ENCODE assay signal across 7 cellular contexts in genomic region chr17:58329808-58330543, GRCh38. TPM values are rescaled to one million over a fixed set of nuclear protein-coding genes. Genes with fewer than 3 reads are reported as not detected.
A peak's percentile ranks its signal among the peaks of the same experiment; 100 is the strongest.
DNase-seq lines count a peak whose midpoint lies in the region; ATAC-seq and TF ChIP-seq lines count a peak whose summit lies in the region.

No MANE protein-coding gene starts in this region.

- H3K36me3 Mint-ChIP-seq in activated CD8-positive, alpha-beta memory T cell treated with anti-CD3 and anti-CD28 coated beads, Interleukin-2, amount 10 ng/mL, durations not matched to agents 7 days and 5 days: peaks cover 46% of the 10 kb centered on the region

- no peaks in the 10 kb centered on the region for H3K9me3 Mint-ChIP-seq in activated CD8-positive, alpha-beta memory T cell treated with anti-CD3 and anti-CD28 coated beads, Interleukin-2, amount 10 ng/mL, durations not matched to agents 7 days and 5 days (ENCODE audit: low read depth)

- peak overlapping the region; percentile 99 for H3K27ac Mint-ChIP-seq in activated CD8-positive, alpha-beta memory T cell treated with anti-CD3 and anti-CD28 coated beads, Interleukin-2, amount 10 ng/mL, durations not matched to agents 7 days and 5 days

- H3K79me2 ChIP-seq in smooth muscle cell (ENCODE audit: low read depth): no peaks in the 10 kb centered on the region

- H3K27me3 ChIP-seq in neutrophil: peaks cover 7% of the 10 kb centered on the region
- H3K27me3 ChIP-seq in gastrocnemius medialis: peaks cover 3 to 17% (median 7%) of the 10 kb centered on the region in 3 donors
- no peaks in the 10 kb centered on the region for H3K27me3 ChIP-seq in smooth muscle cell (ENCODE audit: low read depth)

- H3K4me1 Mint-ChIP-seq in activated CD8-positive, alpha-beta memory T cell treated with anti-CD3 and anti-CD28 coated beads, Interleukin-2, amount 10 ng/mL, durations not matched to agents 7 days and 5 days: peaks cover 37% of the 10 kb centered on the region

- TF ChIP-seq POLR2A in gastrocnemius medialis (IDR thresholded peaks at IDR 0.05): no peak

- H3F3A ChIP-seq in smooth muscle cell (ENCODE audit: low read depth): no peaks in the 10 kb centered on the region

- ATAC-seq in GM21390 (IDR thresholded peaks at IDR 0.05; ENCODE audit: unreplicated experiment) (peak; percentile 24), HG03520 (IDR thresholded peaks at IDR 0.05; ENCODE audit: unreplicated experiment) (peak; percentile 6), gastrocnemius medialis (no peak)
- ATAC-seq in activated CD8-positive, alpha-beta memory T cell treated with anti-CD3 and anti-CD28 coated beads, Interleukin-2, amount 10 ng/mL, durations not matched to agents 7 days and 5 days: peak; percentile 3

- H3K27ac ChIP-seq in neutrophil (peak overlapping the region; percentile 100), gastrocnemius medialis (no peak overlapping the region), smooth muscle cell (ENCODE audit: low read depth) (no peak overlapping the region)

- no peak overlapping the region for H2AFZ ChIP-seq in smooth muscle cell (ENCODE audit: low read depth)

- TF ChIP-seq CTCF in neutrophil (IDR thresholded peaks at IDR 0.05) (no peak), gastrocnemius medialis (IDR thresholded peaks at IDR 0.05 in 4 of 5, conservative IDR thresholded peaks at IDR 0.05 in 1 of 5) (no peak), smooth muscle cell (IDR thresholded peaks at IDR 0.05; ENCODE audit: borderline replicate concordance, insufficient read depth, poor library complexity, severe bottlenecking) (no peak)

- no peak overlapping the region for H3K4me2 ChIP-seq in smooth muscle cell

- in situ Hi-C loops in gastrocnemius medialis (cut with MboI; ENCODE audit: low sequenced_read_pairs in 4 of 4): no loop called here

- WGBS in smooth muscle cell (ENCODE audit: low lambda C conversion rate): 90% methylated on average over 4 of the region's 4 CpGs

- H3K4me1 ChIP-seq in neutrophil (ENCODE audit: control insufficient read depth in 1 of 2, insufficient read depth in 1 of 2, low read depth in 1 of 2, low read length in 1 of 2): peaks cover 81 to 84% of the 10 kb centered on the region in 2 experiments
- peaks cover 0 to 1% of the 10 kb centered on the region in 2 donors for H3K4me1 ChIP-seq in gastrocnemius medialis
- peaks cover 18% of the 10 kb centered on the region for H3K4me1 ChIP-seq in smooth muscle cell (ENCODE audit: low read depth)

- H3K27me3 Mint-ChIP-seq in activated CD8-positive, alpha-beta memory T cell treated with anti-CD3 and anti-CD28 coated beads, Interleukin-2, amount 10 ng/mL, durations not matched to agents 7 days and 5 days: peaks cover 3% of the 10 kb centered on the region

- intact Hi-C loops in gastrocnemius medialis (cut with DNase I; ENCODE audit: low total_unique reads): no loop called here

- H3K9ac ChIP-seq in smooth muscle cell (ENCODE audit: low read depth): no peak overlapping the region

- CTCF ChIA-PET in activated CD8-positive, alpha-beta memory T cell treated with anti-CD3 and anti-CD28 coated beads, Interleukin-2, amount 10 ng/mL, durations not matched to agents 7 days and 5 days (lab: Charles Lee): interaction anchor here (7.2 kb wide), 1 partner anchor 13 kb away, joined by 112 read pairs; no protein-coding TSS in a partner anchor

- no peaks in the 10 kb centered on the region for H3K9me3 ChIP-seq in neutrophil
- H3K9me3 ChIP-seq in gastrocnemius medialis: no peaks in the 10 kb centered on the region
- no peaks in the 10 kb centered on the region for H3K9me3 ChIP-seq in smooth muscle cell (replicated peaks; ENCODE audit: low read depth)

- peak overlapping the region; percentile 86 to 95 for H3K4me3 ChIP-seq in neutrophil (ENCODE audit: low read depth in 1 of 2, low read length in 1 of 2)
- peak overlapping the region in 1 of 4 donors; percentile 43 for H3K4me3 ChIP-seq in gastrocnemius medialis
- no peak overlapping the region for H3K4me3 ChIP-seq in smooth muscle cell

- H4K20me1 ChIP-seq in smooth muscle cell (ENCODE audit: low read depth): no peaks in the 10 kb centered on the region

- peak; percentile 81 for DNase-seq in activated CD8-positive, alpha-beta memory T cell treated with anti-CD3 and anti-CD28 coated beads, Interleukin-2, amount 10 ng/mL, durations not matched to agents 7 days and 5 days
- DNase-seq in gastrocnemius medialis (no peak), smooth muscle cell (lab: John Stamatoyannopoulos, UW; ENCODE audit: unreplicated experiment) (no peak), AG08395 (ENCODE audit: low spot score) (no peak)

- peak overlapping the region; percentile 83 for H3K4me3 Mint-ChIP-seq in activated CD8-positive, alpha-beta memory T cell treated with anti-CD3 and anti-CD28 coated beads, Interleukin-2, amount 10 ng/mL, durations not matched to agents 7 days and 5 days

- peaks cover 20% of the 10 kb centered on the region for H3K36me3 ChIP-seq in neutrophil
- H3K36me3 ChIP-seq in gastrocnemius medialis: no peaks in the 10 kb centered on the region
- no peaks in the 10 kb centered on the region for H3K36me3 ChIP-seq in smooth muscle cell (ENCODE audit: low read depth)

RNA-seq across cellular contexts. Expression of gene TSPOAP1, which starts 1.4 kb away (rescaled TPM):
- 10 to 100 TPM; 25.6 to 66.3 TPM for total RNA-seq in activated CD8-positive, alpha-beta memory T cell treated with anti-CD3 and anti-CD28 coated beads, Interleukin-2, amount 10 ng/mL, durations not matched to agents 7 days and 5 days
- 1 to 10 TPM in 2 of 4 donors, under 1 TPM in 2; 0.72 to 1.6 (median 1.0) TPM for total RNA-seq in gastrocnemius medialis
- total RNA-seq in smooth muscle cell: 4.3 and 7.0 TPM in 2 replicates
- 11.7 and 18.3 TPM in 2 replicates for polyA plus RNA-seq in smooth muscle cell

RNA-seq across cellular contexts. Expression of gene SUPT4H1, which starts 22.0 kb away (rescaled TPM):
- 100 to 1,000 TPM in 1 of 2 experiments, 10 to 100 TPM in 1; 63.3 to 127 TPM for total RNA-seq in activated CD8-positive, alpha-beta memory T cell treated with anti-CD3 and anti-CD28 coated beads, Interleukin-2, amount 10 ng/mL, durations not matched to agents 7 days and 5 days
- total RNA-seq in gastrocnemius medialis (10 to 100 TPM; 39.6 to 49.0 (median 41.1) TPM), smooth muscle cell (58.5 and 66.1 TPM in 2 replicates)
- polyA plus RNA-seq in smooth muscle cell: 92.4 and 107 TPM in 2 replicates

RNA-seq across cellular contexts. Expression of gene MPO, which starts 49.2 kb away (rescaled TPM):
- total RNA-seq in activated CD8-positive, alpha-beta memory T cell treated with anti-CD3 and anti-CD28 coated beads, Interleukin-2, amount 10 ng/mL, durations not matched to agents 7 days and 5 days: under 1 TPM in 1 of 2 experiments, not detected in 1; 0.09 TPM
- under 1 TPM in 3 of 4 donors, not detected in 1; 0.18 to 0.32 (median 0.31) TPM for total RNA-seq in gastrocnemius medialis
- total RNA-seq in smooth muscle cell: not detected in 2 replicates
- 0.09 TPM in 1 of 2 replicates, not detected in the other for polyA plus RNA-seq in smooth muscle cell

Comparison
In these comparisons a context has a peak if more than half of its experiments do, and no peak if none do; other contexts are left out.
1. ATAC-seq: peak in GM21390 (single experiment), HG03520 (single experiment) and activated CD8-positive, alpha-beta memory T cell treated with anti-CD3 and anti-CD28 coated beads, Interleukin-2, amount 10 ng/mL, durations not matched to agents 7 days and 5 days (single experiment); none in gastrocnemius medialis (0 of 2).